ENCODE assay signal across 12 cellular contexts in the genomic region with DNA sequence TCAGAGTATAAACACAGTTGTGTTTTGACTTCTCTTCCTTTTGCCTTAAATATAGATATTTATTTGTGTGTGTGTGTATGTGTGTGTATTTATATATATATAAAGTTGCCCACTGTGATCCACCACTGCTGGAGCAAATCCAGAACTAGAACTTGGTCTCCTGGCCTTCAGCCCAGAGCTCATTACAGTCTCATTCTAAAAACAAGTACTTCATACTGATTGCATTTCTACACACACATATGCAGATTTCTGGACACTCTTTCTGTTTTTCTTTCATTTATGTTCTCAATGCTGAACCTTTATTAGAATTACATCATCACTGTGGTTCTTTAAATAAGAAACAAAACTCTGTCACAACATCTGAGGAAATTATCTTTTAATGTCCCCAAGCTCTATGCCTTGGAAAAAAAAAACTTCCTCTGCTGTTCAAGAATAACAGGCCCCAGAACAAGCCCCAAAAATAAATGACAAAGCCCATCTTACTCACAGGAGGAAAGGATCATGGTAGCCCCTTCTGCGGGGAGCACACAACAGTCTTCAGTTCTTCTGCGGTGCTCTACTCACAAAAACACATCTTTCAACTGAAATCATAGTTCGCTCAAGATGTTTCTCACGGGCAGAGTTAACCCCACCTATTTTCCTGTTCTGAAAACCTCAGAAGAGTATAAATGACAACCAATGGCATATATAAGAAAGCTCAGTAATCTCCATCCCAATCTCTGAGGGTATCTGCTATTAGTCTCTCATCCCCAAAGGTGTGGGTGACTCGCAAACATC. TPM values are rescaled to one million over a fixed set of nuclear protein-coding genes. Genes with fewer than 3 reads are reported as not detected.
DNase-seq lines count a peak whose midpoint lies in the region; TF ChIP-seq lines count a peak whose summit lies in the region.
"Had no signal": no experiment of that assay in that cellular context is flagged by ENCODE, and none has a peak within 500 bp of the region (broad histone marks: within the 10 kb centered on the region; RNA-seq: fewer than 3 reads in every experiment).

A gene (minus strand): TSS at position 583 of the 777 bp plus-strand sequence. CDS start 80 bp downstream, at position 503.

- peaks cover 0 to 2% (median 0%) of the 10 kb centered on the region in 8 donors for H3K9me3 Mint-ChIP-seq in CD4-positive, alpha-beta memory T cell
- H3K9me3 Mint-ChIP-seq in activated naive CD8-positive, alpha-beta T cell treated with anti-CD3 and anti-CD28 coated beads for 36 hours, result peaks cover 2% of the 10 kb centered on the region

- H3K27me3 Mint-ChIP-seq in CD4-positive, alpha-beta memory T cell, result no peaks in the 10 kb centered on the region
- H3K27me3 Mint-ChIP-seq in activated naive CD8-positive, alpha-beta T cell treated with anti-CD3 and anti-CD28 coated beads for 36 hours, result no peaks in the 10 kb centered on the region

- no peaks in the 10 kb centered on the region for H3K36me3 ChIP-seq in CD4-positive, alpha-beta memory T cell (ENCODE audit: insufficient read depth, low read length)
- no peaks in the 10 kb centered on the region for H3K36me3 ChIP-seq in colonic mucosa

- H3K4me3 ChIP-seq in CD4-positive, alpha-beta memory T cell (ENCODE audit: low read length in 2 of 2), result peak within 1 kb of the TSS; percentile 59 to 68
- no peak within 1 kb of the TSS for H3K4me3 ChIP-seq in Jurkat, Clone E6-1 (ENCODE audit: low read length)
- no peak within 1 kb of the TSS for H3K4me3 ChIP-seq in colonic mucosa
- no peak within 1 kb of the TSS for H3K4me3 ChIP-seq in dorsolateral prefrontal cortex
- H3K4me3 ChIP-seq: lower lobe of right lung had no signal

- H3K27me3 ChIP-seq in CD4-positive, alpha-beta memory T cell (ENCODE audit: insufficient read depth, low read length), result no peaks in the 10 kb centered on the region
- no peaks in the 10 kb centered on the region for H3K27me3 ChIP-seq in colonic mucosa
- no peaks in the 10 kb centered on the region for H3K27me3 ChIP-seq in dorsolateral prefrontal cortex

- CTCF ChIA-PET in CD4-positive, alpha-beta memory T cell (lab: Charles Lee; ENCODE audit: partially characterized antibody), result interaction anchor here (0.8 to 10.0 kb wide), 4 partner anchors 6 to 99 kb away, joined by 3 to 313 read pairs (median 8); no protein-coding TSS in a partner anchor

- peaks cover 7 to 26% of the 10 kb centered on the region in 2 donors for H3K36me3 Mint-ChIP-seq in CD4-positive, alpha-beta memory T cell
- peaks cover 43% of the 10 kb centered on the region for H3K36me3 Mint-ChIP-seq in activated naive CD8-positive, alpha-beta T cell treated with anti-CD3 and anti-CD28 coated beads for 36 hours

- H3K4me1 Mint-ChIP-seq in CD4-positive, alpha-beta memory T cell, result peaks cover 67 to 95% (median 74%) of the 10 kb centered on the region in 4 donors
- H3K4me1 Mint-ChIP-seq in activated naive CD8-positive, alpha-beta T cell treated with anti-CD3 and anti-CD28 coated beads for 36 hours, result peaks cover 80% of the 10 kb centered on the region

- H3K9ac ChIP-seq in colonic mucosa (ENCODE audit: low read depth in 2 of 2, low read length in 2 of 2), result no peak within 1 kb of the TSS

- DNase-seq in CD4-positive, alpha-beta memory T cell, result peak in 3 of 5 donors; percentile 33 to 39 (median 35)
- DNase-seq in Jurkat, Clone E6-1 (ENCODE audit: low read depth, low spot score), result peak; percentile 85
- DNase-seq in activated naive CD8-positive, alpha-beta T cell treated with anti-CD3 and anti-CD28 coated beads for 36 hours, result peak; percentile 37
- DNase-seq in iris pigment epithelial cell (ENCODE audit: low read depth) (peak; percentile 20), colonic mucosa (no peak), NCI-H82 treated with DMSO at 0.1 percent for 48 hours (lab: John Stamatoyannopoulos, UW; ENCODE audit: unreplicated experiment) (no peak), NCI-H1105 (lab: John Stamatoyannopoulos, UW) (no peak), dorsolateral prefrontal cortex (no peak)
- DNase-seq: hypothalamus, lower lobe of right lung, NCI-H1048, Right ventricle myocardium superior had no signal

- H3K4me3 Mint-ChIP-seq in CD4-positive, alpha-beta memory T cell, result peak within 1 kb of the TSS; percentile 93 to 98 (median 96)
- H3K4me3 Mint-ChIP-seq in activated naive CD8-positive, alpha-beta T cell treated with anti-CD3 and anti-CD28 coated beads for 36 hours, result peak within 1 kb of the TSS; percentile 84

- no peaks in the 10 kb centered on the region for H3K9me3 ChIP-seq in CD4-positive, alpha-beta memory T cell (ENCODE audit: control insufficient read depth in 1 of 2, low read length in 2 of 2)
- H3K9me3 ChIP-seq in colonic mucosa, result no peaks in the 10 kb centered on the region
- H3K9me3 ChIP-seq: lower lobe of right lung had no signal

- H3K4me1 ChIP-seq in CD4-positive, alpha-beta memory T cell (ENCODE audit: insufficient read depth, low read length), result peaks cover 78% of the 10 kb centered on the region
- H3K4me1 ChIP-seq in colonic mucosa, result no peaks in the 10 kb centered on the region

- intact Hi-C loops in CD4-positive, alpha-beta memory T cell (cut with micrococcal nuclease), result loop anchor here (2.0 to 10.0 kb wide), 3 partner anchors 207 to 669 kb away; a partner anchor contains a TSS
- intact Hi-C loops in colonic mucosa (cut with DNase I) (no loop called here), dorsolateral prefrontal cortex (cut with DNase I) (no loop called here)

- peak within 1 kb of the TSS; percentile 78 to 98 (median 96) for H3K27ac Mint-ChIP-seq in CD4-positive, alpha-beta memory T cell
- H3K27ac Mint-ChIP-seq in activated naive CD8-positive, alpha-beta T cell treated with anti-CD3 and anti-CD28 coated beads for 36 hours, result peak within 1 kb of the TSS; percentile 93

- peak within 1 kb of the TSS; percentile 62 for H3K27ac ChIP-seq in CD4-positive, alpha-beta memory T cell (ENCODE audit: low read depth, low read length)
- H3K27ac ChIP-seq in colonic mucosa (no peak within 1 kb of the TSS), dorsolateral prefrontal cortex (no peak within 1 kb of the TSS)
- H3K27ac ChIP-seq: lower lobe of right lung had no signal

- TF ChIP-seq CTCF in colonic mucosa (IDR thresholded peaks at IDR 0.05) (no peak), dorsolateral prefrontal cortex (IDR thresholded peaks at IDR 0.05 in 54 of 56, conservative IDR thresholded peaks at IDR 0.05 in 2 of 56; ENCODE audit: low read depth in 1 of 56, partially characterized antibody in 56 of 56) (no peak)

- POLR2A ChIA-PET in CD4-positive, alpha-beta memory T cell (lab: Charles Lee; ENCODE audit: partially characterized antibody), result interaction anchor here (1.1 to 2.0 kb wide), 3 partner anchors 11 to 219 kb away, joined by 3 to 4 read pairs (median 3); a partner anchor contains a TSS

RNA-seq across cellular contexts. Expression of the gene that starts here (rescaled TPM):
- 10 to 100 TPM; 44.8 to 48.7 TPM for total RNA-seq in CD4-positive, alpha-beta memory T cell
- 10 to 100 TPM; 53.3 to 54.0 TPM for polyA plus RNA-seq in CD4-positive, alpha-beta memory T cell
- polyA plus RNA-seq in Jurkat, Clone E6-1 (2012; ENCODE audit: insufficient read depth, insufficient read length), result 2.8 TPM
- 10 to 100 TPM; 13.3 to 14.2 TPM for total RNA-seq in activated naive CD8-positive, alpha-beta T cell treated with anti-CD3 and anti-CD28 coated beads for 36 hours
- total RNA-seq in colonic mucosa (under 1 TPM; 0.57 to 0.72 TPM), dorsolateral prefrontal cortex (1 to 10 TPM in 103 of 120 experiments, under 1 TPM in 16, not detected in 1; 0.41 to 6.2 (median 2.2) TPM)

Comparison
In these comparisons a context has a peak if more than half of its experiments do, and no peak if none do; other contexts are left out.
1. DNase-seq: peak in CD4-positive, alpha-beta memory T cell (3 of 5), Jurkat, Clone E6-1 (single experiment), activated naive CD8-positive, alpha-beta T cell treated with anti-CD3 and anti-CD28 coated beads for 36 hours (single experiment) and iris pigment epithelial cell (single experiment); none in colonic mucosa (single experiment), NCI-H82 treated with DMSO at 0.1 percent for 48 hours (single experiment), NCI-H1105 (single experiment) and dorsolateral prefrontal cortex (0 of 10).
2. H3K4me3 ChIP-seq: peak in CD4-positive, alpha-beta memory T cell (2 of 2); none in Jurkat, Clone E6-1 (single experiment), colonic mucosa (single experiment) and dorsolateral prefrontal cortex (0 of 59).